30 cellular contexts compared by ENCODE assay signal in the genomic region with DNA sequence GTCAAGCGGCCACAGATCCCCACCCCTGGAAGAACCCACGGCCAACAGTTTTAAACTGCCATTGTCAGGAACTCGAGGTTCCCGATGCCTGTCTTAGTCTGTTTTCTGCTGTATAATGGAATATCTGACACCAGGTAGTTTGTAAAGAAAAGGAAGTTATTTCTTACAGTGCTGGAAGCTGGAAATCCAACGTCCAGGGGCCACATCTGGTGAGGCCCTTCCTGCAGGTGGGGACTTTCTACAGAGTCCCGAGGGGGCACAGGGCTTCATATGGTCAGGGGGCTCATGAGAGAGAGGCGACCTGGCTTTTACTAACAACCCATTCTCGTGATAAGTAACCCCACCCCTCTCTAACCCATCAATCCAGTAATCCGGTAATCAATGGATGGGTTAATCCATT.
"Had no signal": no experiment of that assay in that cellular context is flagged by ENCODE, and none has a peak within 500 bp of the region (broad histone marks: within the 10 kb centered on the region; RNA-seq: fewer than 3 reads in every experiment).

No MANE protein-coding gene starts in this region.

- H3K36me3 Mint-ChIP-seq: activated naive CD4-positive, alpha-beta T cell treated with anti-CD3 and anti-CD28 coated beads, Interleukin-2, amount 10 ng/mL, durations not matched to agents 7 days and 5 days; activated naive CD4-positive, alpha-beta T cell treated with anti-CD3 and anti-CD28 coated beads, Interleukin-2, amount 50 U/mL, for 72 hours; activated naive CD8-positive, alpha-beta T cell treated with anti-CD3 and anti-CD28 coated beads, Interleukin-2, amount 10 ng/mL, durations not matched to agents 7 days and 5 days; brain had no signal

- H3K27me3 Mint-ChIP-seq: activated CD4-positive, alpha-beta T cell treated with anti-CD3 and anti-CD28 coated beads for 36 hours; activated CD4-positive, alpha-beta T cell treated with anti-CD3 and anti-CD28 coated beads, Interleukin-2, amount 10 ng/mL, durations not matched to agents 24 days and 14 days; activated CD8-positive, alpha-beta T cell treated with anti-CD3 and anti-CD28 coated beads for 36 hours; activated naive CD4-positive, alpha-beta T cell treated with anti-CD3 and anti-CD28 coated beads, Interleukin-2, amount 10 ng/mL, durations not matched to agents 7 days and 5 days; activated naive CD8-positive, alpha-beta T cell treated with anti-CD3 and anti-CD28 coated beads, Interleukin-2, amount 10 ng/mL, durations not matched to agents 7 days and 5 days; brain; T-helper 17 cell had no signal

- H3K27ac ChIP-seq: ascending aorta, breast epithelium, cardiac muscle cell, esophagus muscularis mucosa, foreskin keratinocyte, gastrocnemius medialis, heart left ventricle had no signal

- H3K27me3 ChIP-seq: ascending aorta, breast epithelium, cardiac muscle cell, esophagus muscularis mucosa, foreskin keratinocyte, gastrocnemius medialis, heart left ventricle had no signal

- H3K4me3 ChIP-seq: ascending aorta, breast epithelium, cardiac muscle cell, esophagus muscularis mucosa, gastrocnemius medialis, heart left ventricle had no signal

- DNase-seq: activated CD4-positive, alpha-beta T cell treated with anti-CD3 and anti-CD28 coated beads for 36 hours; activated CD4-positive, alpha-beta T cell treated with anti-CD3 and anti-CD28 coated beads, Interleukin-2, amount 10 ng/mL, durations not matched to agents 24 days and 14 days; activated CD4-positive, CD25-positive, alpha-beta regulatory T cell; activated CD4-positive, CD25-positive, alpha-beta regulatory T cell treated with anti-CD3 and anti-CD28 coated beads, Interleukin-2, amount 50 U/mL, for 72 hours; activated CD8-positive, alpha-beta memory T cell treated with anti-CD3 and anti-CD28 coated beads, Interleukin-2, amount 50 U/mL, for 48 hours; activated CD8-positive, alpha-beta T cell treated with anti-CD3 and anti-CD28 coated beads for 36 hours; activated gamma-delta T cell; activated naive CD4-positive, alpha-beta T cell; activated naive CD4-positive, alpha-beta T cell treated with anti-CD3 and anti-CD28 coated beads, Interleukin-2, amount 10 ng/mL, durations not matched to agents 7 days and 5 days; activated naive CD8-positive, alpha-beta T cell treated with anti-CD3 and anti-CD28 coated beads, Interleukin-2, amount 10 ng/mL, durations not matched to agents 7 days and 5 days; activated T-cell treated with anti-CD3 and anti-CD28 coated beads for 4 hours; activated T-cell treated with anti-CD3 and anti-CD28 coated beads, Interleukin-2, amount 50 U/mL, for 24 hours; activated T-cell treated with anti-CD3 and anti-CD28 coated beads, Interleukin-2, amount 50 U/mL, for 72 hours; effector memory CD4-positive, alpha-beta T cell; erythroblast; foreskin keratinocyte; gastrocnemius medialis; glutamatergic neuron; heart left ventricle; T-helper 1 cell; T-helper 17 cell; T1000 had no signal

- ATAC-seq: activated CD4-positive, alpha-beta T cell treated with anti-CD3 and anti-CD28 coated beads for 36 hours; activated CD8-positive, alpha-beta T cell treated with anti-CD3 and anti-CD28 coated beads for 36 hours; activated naive CD4-positive, alpha-beta T cell treated with anti-CD3 and anti-CD28 coated beads, Interleukin-2, amount 50 U/mL, for 72 hours; activated T-cell treated with anti-CD3 and anti-CD28 coated beads, Interleukin-2, amount 50 U/mL, for 72 hours; foreskin keratinocyte; gastrocnemius medialis; heart left ventricle; T-helper 17 cell had no signal

- H3K27ac Mint-ChIP-seq: activated CD4-positive, alpha-beta T cell treated with anti-CD3 and anti-CD28 coated beads for 36 hours; activated CD4-positive, alpha-beta T cell treated with anti-CD3 and anti-CD28 coated beads, Interleukin-2, amount 10 ng/mL, durations not matched to agents 24 days and 14 days; activated CD8-positive, alpha-beta T cell treated with anti-CD3 and anti-CD28 coated beads for 36 hours; activated naive CD4-positive, alpha-beta T cell treated with anti-CD3 and anti-CD28 coated beads, Interleukin-2, amount 10 ng/mL, durations not matched to agents 7 days and 5 days; activated naive CD4-positive, alpha-beta T cell treated with anti-CD3 and anti-CD28 coated beads, Interleukin-2, amount 50 U/mL, for 72 hours; activated naive CD8-positive, alpha-beta T cell treated with anti-CD3 and anti-CD28 coated beads, Interleukin-2, amount 10 ng/mL, durations not matched to agents 7 days and 5 days; activated T-cell treated with anti-CD3 and anti-CD28 coated beads, Interleukin-2, amount 50 U/mL, for 24 hours; activated T-cell treated with anti-CD3 and anti-CD28 coated beads, Interleukin-2, amount 50 U/mL, for 72 hours; T-helper 17 cell; T-helper 2 cell treated with Interferon-gamma antibody and Interleukin-4, amounts not matched to agents 5 μg/mL and 100 μg/mL, for 36 hours had no signal

- H3K9me3 ChIP-seq: ascending aorta, breast epithelium, esophagus muscularis mucosa, gastrocnemius medialis, heart left ventricle had no signal

- H3K4me1 ChIP-seq: ascending aorta, breast epithelium, esophagus muscularis mucosa, foreskin keratinocyte, gastrocnemius medialis, heart left ventricle had no signal

- H3K4me3 Mint-ChIP-seq: activated CD4-positive, alpha-beta T cell treated with anti-CD3 and anti-CD28 coated beads for 36 hours; activated CD4-positive, alpha-beta T cell treated with anti-CD3 and anti-CD28 coated beads, Interleukin-2, amount 10 ng/mL, durations not matched to agents 24 days and 14 days; activated CD8-positive, alpha-beta T cell treated with anti-CD3 and anti-CD28 coated beads for 36 hours; activated naive CD4-positive, alpha-beta T cell treated with anti-CD3 and anti-CD28 coated beads, Interleukin-2, amount 10 ng/mL, durations not matched to agents 7 days and 5 days; activated naive CD8-positive, alpha-beta T cell treated with anti-CD3 and anti-CD28 coated beads, Interleukin-2, amount 10 ng/mL, durations not matched to agents 7 days and 5 days; activated T-cell treated with anti-CD3 and anti-CD28 coated beads, Interleukin-2, amount 50 U/mL, for 24 hours; activated T-cell treated with anti-CD3 and anti-CD28 coated beads, Interleukin-2, amount 50 U/mL, for 72 hours; brain; central memory CD8-positive, alpha-beta T cell; T-helper 17 cell; T-helper 2 cell treated with Interferon-gamma antibody and Interleukin-4, amounts not matched to agents 5 μg/mL and 100 μg/mL, for 36 hours had no signal

- H3K4me1 Mint-ChIP-seq: activated CD4-positive, alpha-beta T cell treated with anti-CD3 and anti-CD28 coated beads for 36 hours; activated CD4-positive, alpha-beta T cell treated with anti-CD3 and anti-CD28 coated beads, Interleukin-2, amount 10 ng/mL, durations not matched to agents 24 days and 14 days; activated naive CD4-positive, alpha-beta T cell treated with anti-CD3 and anti-CD28 coated beads, Interleukin-2, amount 10 ng/mL, durations not matched to agents 7 days and 5 days; activated naive CD8-positive, alpha-beta T cell treated with anti-CD3 and anti-CD28 coated beads, Interleukin-2, amount 10 ng/mL, durations not matched to agents 7 days and 5 days; central memory CD8-positive, alpha-beta T cell; T-helper 17 cell had no signal

- H3K36me3 ChIP-seq: ascending aorta, breast epithelium, cardiac muscle cell, esophagus muscularis mucosa, gastrocnemius medialis, heart left ventricle had no signal

- H3K9me3 Mint-ChIP-seq: activated CD4-positive, alpha-beta T cell treated with anti-CD3 and anti-CD28 coated beads, Interleukin-2, amount 10 ng/mL, durations not matched to agents 24 days and 14 days; activated CD8-positive, alpha-beta T cell treated with anti-CD3 and anti-CD28 coated beads for 36 hours; activated naive CD4-positive, alpha-beta T cell treated with anti-CD3 and anti-CD28 coated beads, Interleukin-2, amount 10 ng/mL, durations not matched to agents 7 days and 5 days; activated naive CD8-positive, alpha-beta T cell treated with anti-CD3 and anti-CD28 coated beads, Interleukin-2, amount 10 ng/mL, durations not matched to agents 7 days and 5 days; activated T-cell treated with anti-CD3 and anti-CD28 coated beads, Interleukin-2, amount 50 U/mL, for 24 hours; activated T-cell treated with anti-CD3 and anti-CD28 coated beads, Interleukin-2, amount 50 U/mL, for 72 hours; T-helper 2 cell treated with Interferon-gamma antibody and Interleukin-4, amounts not matched to agents 5 μg/mL and 100 μg/mL, for 36 hours had no signal
